8 cellular contexts compared by ENCODE assay signal in genomic region chr6:159970659-159971063, GRCh38. TPM values are rescaled to one million over a fixed set of nuclear protein-coding genes. Genes with fewer than 3 reads are reported as not detected.
A peak's percentile ranks its signal among the peaks of the same experiment; 100 is the strongest.
DNase-seq lines count a peak whose midpoint lies in the region; ATAC-seq and TF ChIP-seq lines count a peak whose summit lies in the region.

No MANE protein-coding gene starts in this region.

- H3K9me3 ChIP-seq in DND-41 (ENCODE audit: insufficient read depth, low read length, severe bottlenecking) (no peaks in the 10 kb centered on the region), OCI-LY7 (ENCODE audit: low read length) (no peaks in the 10 kb centered on the region), endocrine pancreas (ENCODE audit: control insufficient read depth, low read length) (no peaks in the 10 kb centered on the region), trophoblast cell (ENCODE audit: insufficient read depth, low read depth, low read length) (no peaks in the 10 kb centered on the region)

- no peak overlapping the region for H3K18ac ChIP-seq in trophoblast cell (ENCODE audit: low read length)

- H3K4me1 ChIP-seq in DND-41 (ENCODE audit: insufficient read depth, low read length), result peaks cover 66% of the 10 kb centered on the region
- peaks cover 17% of the 10 kb centered on the region for H3K4me1 ChIP-seq in OCI-LY7 (ENCODE audit: insufficient read depth, low read length, poor library complexity, severe bottlenecking)
- no peaks in the 10 kb centered on the region for H3K4me1 ChIP-seq in endocrine pancreas (ENCODE audit: control insufficient read depth, insufficient read depth, low read length)
- H3K4me1 ChIP-seq in trophoblast cell (ENCODE audit: control insufficient read depth in 1 of 2, insufficient read depth in 2 of 2, low read length in 2 of 2), result peaks cover 3 to 12% of the 10 kb centered on the region in 2 experiments

- BruUV-seq in OCI-LY7 (replicated peaks; lab: Mats Ljungman, UMichigan), result no TSS peak

- H3K27ac ChIP-seq in DND-41 (ENCODE audit: low read length) (peak overlapping the region; percentile 79), OCI-LY7 (ENCODE audit: low read depth, low read length, poor library complexity, severe bottlenecking) (no peak overlapping the region), trophoblast cell (ENCODE audit: low read depth, low read length) (no peak overlapping the region)

- CTCF ChIA-PET in OCI-LY7 (lab: Charles Lee; ENCODE audit: unreplicated experiment), result no interaction called here

- H3K79me2 ChIP-seq in DND-41 (ENCODE audit: insufficient read depth, low read length) (peaks cover 64% of the 10 kb centered on the region), OCI-LY7 (ENCODE audit: insufficient read depth, low read depth, low read length) (peaks cover 53% of the 10 kb centered on the region; the same call in 1 of the 2 replicates), trophoblast cell (ENCODE audit: control insufficient read depth, insufficient read depth, low read length, poor library complexity) (peaks cover 30% of the 10 kb centered on the region)

- peaks cover 51% of the 10 kb centered on the region for H4K20me1 ChIP-seq in DND-41 (ENCODE audit: insufficient read depth, low read length)
- peaks cover 14% of the 10 kb centered on the region for H4K20me1 ChIP-seq in OCI-LY7 (ENCODE audit: insufficient read depth, low read length)

- H3K9ac ChIP-seq in DND-41 (ENCODE audit: low read depth, low read length), result peak overlapping the region; percentile 95
- no peak overlapping the region for H3K9ac ChIP-seq in endocrine pancreas (ENCODE audit: control insufficient read depth, insufficient read depth, low read length)
- no peak overlapping the region for H3K9ac ChIP-seq in trophoblast cell (ENCODE audit: low read length)

- TF ChIP-seq CTCF in DND-41 (IDR thresholded peaks at IDR 0.05; ENCODE audit: borderline replicate concordance, extremely low read depth, low read length, poor library complexity, severe bottlenecking) (no peak), OCI-LY7 (conservative IDR thresholded peaks at IDR 0.05; ENCODE audit: low read length) (no peak)

- H3K4me2 ChIP-seq in DND-41 (ENCODE audit: insufficient read depth, low read length), result peak overlapping the region; percentile 73
- H3K4me2 ChIP-seq in OCI-LY7 (ENCODE audit: low read length), result peak overlapping the region; percentile 81
- H3K4me2 ChIP-seq in trophoblast cell (ENCODE audit: low read length), result peak overlapping the region; percentile 75

- H3K14ac ChIP-seq in trophoblast cell (ENCODE audit: low read length), result no peak overlapping the region

- ATAC-seq in DND-41 (ENCODE audit: insufficient read depth, low read depth) (no peak), GM21717 (IDR thresholded peaks at IDR 0.05; ENCODE audit: unreplicated experiment) (no peak)

- no CpG with 5 or more reads among the region's 18 CpGs for WGBS in trophoblast cell (ENCODE audit: extremely low coverage, insufficient coverage, insufficient read length)

- H3K4ac ChIP-seq in trophoblast cell (ENCODE audit: low read depth, low read length), result peak overlapping the region; percentile 59

- intact Hi-C loops in OCI-LY7 (cut with micrococcal nuclease; ENCODE audit: unreplicated experiment), result loop anchor here (10.0 kb wide), 1 partner anchor 774 kb away; no protein-coding TSS in a partner anchor

- H3K9me2 ChIP-seq in OCI-LY7 (ENCODE audit: insufficient read depth, low read length), result no peaks in the 10 kb centered on the region

- H4K8ac ChIP-seq in trophoblast cell (ENCODE audit: low read depth, low read length), result no peak overlapping the region

- H2AK5ac ChIP-seq in trophoblast cell (ENCODE audit: low read length), result no peak overlapping the region

- DNase-seq in DND-41, result no peak
- no peak for DNase-seq in OCI-LY7 (ENCODE audit: low spot score)
- no peak for DNase-seq in trophoblast cell
- DNase-seq in pons (ENCODE audit: low spot score), result no peak
- no peak for DNase-seq in cerebellar nuclear complex (lab: John Stamatoyannopoulos, UW)
- no peak for DNase-seq in stimulated activated CD4-positive, alpha-beta T cell treated with anti-CD3 and anti-CD28 coated beads, Interleukin-4, amount 100 ng/mL, for 1 hour

- no peak overlapping the region for H2BK120ac ChIP-seq in trophoblast cell (ENCODE audit: insufficient read depth, low read length, poor library complexity)

- H2AFZ ChIP-seq in DND-41 (ENCODE audit: low read depth, low read length) (no peak overlapping the region), OCI-LY7 (ENCODE audit: low read length) (no peak overlapping the region), trophoblast cell (ENCODE audit: insufficient read depth, low read length, poor library complexity) (no peak overlapping the region)

- no peak overlapping the region for H2BK5ac ChIP-seq in trophoblast cell (ENCODE audit: low read depth, low read length, poor library complexity)

- no peak overlapping the region for H4K12ac ChIP-seq in trophoblast cell (ENCODE audit: low read depth, low read length)

- no peak overlapping the region for H3K23ac ChIP-seq in trophoblast cell (ENCODE audit: low read length)

- POLR2A ChIA-PET in OCI-LY7 (lab: Charles Lee), result no interaction called here

- no peak overlapping the region for H2BK12ac ChIP-seq in trophoblast cell (ENCODE audit: low read length)

- H4K91ac ChIP-seq in trophoblast cell (ENCODE audit: low read depth, low read length), result no peak overlapping the region

- H3K27me3 ChIP-seq in DND-41 (ENCODE audit: insufficient read depth, low read length, poor library complexity) (no peaks in the 10 kb centered on the region), endocrine pancreas (ENCODE audit: control insufficient read depth, insufficient read depth, low read length) (no peaks in the 10 kb centered on the region), trophoblast cell (ENCODE audit: insufficient read depth, low read length) (no peaks in the 10 kb centered on the region)

- H3K79me1 ChIP-seq in trophoblast cell (ENCODE audit: low read length), result peaks cover 11% of the 10 kb centered on the region

- H3K36me3 ChIP-seq in DND-41 (ENCODE audit: insufficient read depth, low read length) (peaks cover 11% of the 10 kb centered on the region; the same call in 1 of the 2 replicates), OCI-LY7 (ENCODE audit: insufficient read depth, low read length) (no peaks in the 10 kb centered on the region), endocrine pancreas (ENCODE audit: control insufficient read depth, insufficient read depth, low read length) (no peaks in the 10 kb centered on the region), trophoblast cell (ENCODE audit: control insufficient read depth in 1 of 2, insufficient read depth in 2 of 2, low read length in 2 of 2) (peaks cover 0 to 5% of the 10 kb centered on the region in 2 experiments)

- H3K4me3 ChIP-seq in DND-41 (ENCODE audit: low read depth in 1 of 2, low read length in 2 of 2) (peak overlapping the region; percentile 76 to 80), OCI-LY7 (ENCODE audit: low read depth, low read length, poor library complexity, severe bottlenecking) (peak overlapping the region; percentile 92), endocrine pancreas (ENCODE audit: control insufficient read depth, insufficient read depth, low read length) (peak overlapping the region; percentile 81), trophoblast cell (ENCODE audit: low read depth, low read length) (no peak overlapping the region)

RNA-seq across cellular contexts. Expression of gene IGF2R, which starts 1.8 kb away (rescaled TPM):
- total RNA-seq in OCI-LY7 (2014; rRNA removed; shearing (Covaris generic)), result 17.9 and 19.3 TPM in 2 replicates
- 33.8 and 37.6 TPM in 2 replicates for total RNA-seq in OCI-LY7 (2022)
- 42.7 and 44.7 TPM in 2 replicates for polyA plus RNA-seq in trophoblast cell (2013)
